ENCODE assay signal across 1 cellular context in the genomic region with DNA sequence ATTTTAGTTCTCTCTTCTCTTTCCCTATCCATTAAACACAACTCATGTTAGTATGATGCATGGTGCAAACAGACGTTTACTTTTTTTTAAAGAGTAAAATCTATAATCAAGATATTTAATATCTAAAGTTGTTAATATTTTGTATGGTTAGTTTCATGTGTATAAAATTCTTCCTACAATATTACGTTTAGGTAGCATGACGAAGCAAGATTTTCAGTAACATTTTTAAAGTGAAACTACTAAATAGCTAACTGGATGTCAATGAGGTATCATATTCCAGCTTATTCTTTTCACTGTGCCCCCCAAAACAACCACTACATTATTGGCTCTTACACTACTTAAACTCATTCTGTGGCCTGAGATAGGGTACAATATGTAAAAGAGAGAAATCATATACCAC.
TF ChIP-seq lines count a peak whose summit lies in the region.

No MANE protein-coding gene starts in this region.

TF ChIP-seq in IMR-90, 13 proteins besides CTCF, POLR2A, EP300 and RAD21:
- TF ChIP-seq CEBPB (IDR thresholded peaks at IDR 0.05; ENCODE audit: low read depth, low read length), result no peak
- TF ChIP-seq, protein P1, sequence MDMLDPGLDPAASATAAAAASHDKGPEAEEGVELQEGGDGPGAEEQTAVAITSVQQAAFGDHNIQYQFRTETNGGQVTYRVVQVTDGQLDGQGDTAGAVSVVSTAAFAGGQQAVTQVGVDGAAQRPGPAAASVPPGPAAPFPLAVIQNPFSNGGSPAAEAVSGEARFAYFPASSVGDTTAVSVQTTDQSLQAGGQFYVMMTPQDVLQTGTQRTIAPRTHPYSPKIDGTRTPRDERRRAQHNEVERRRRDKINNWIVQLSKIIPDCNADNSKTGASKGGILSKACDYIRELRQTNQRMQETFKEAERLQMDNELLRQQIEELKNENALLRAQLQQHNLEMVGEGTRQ (IDR thresholded peaks at IDR 0.05; ENCODE audit: low read depth, low read length), result no peak
- TF ChIP-seq RCOR1 (IDR thresholded peaks at IDR 0.05; ENCODE audit: insufficient replicate concordance, low read length), result no peak
- TF ChIP-seq BHLHE40 (IDR thresholded peaks at IDR 0.05; ENCODE audit: low read depth, low read length), result no peak
- TF ChIP-seq MXI1 (IDR thresholded peaks at IDR 0.05; ENCODE audit: borderline replicate concordance, low read depth, low read length), result no peak
- no peak for TF ChIP-seq NFE2L2 (IDR thresholded peaks at IDR 0.05; ENCODE audit: low read depth, low read length)
- no peak for TF ChIP-seq ELK1 (IDR thresholded peaks at IDR 0.05; ENCODE audit: borderline replicate concordance, low read depth, low read length)
- TF ChIP-seq SMC3 (IDR thresholded peaks at IDR 0.05; ENCODE audit: low read depth, low read length), result no peak
- no peak for TF ChIP-seq MAZ (IDR thresholded peaks at IDR 0.05; ENCODE audit: borderline replicate concordance, low read depth, low read length)
- no peak for TF ChIP-seq FOS (IDR thresholded peaks at IDR 0.05; ENCODE audit: low read depth, low read length)
- no peak for TF ChIP-seq RFX5 (IDR thresholded peaks at IDR 0.05; ENCODE audit: low read depth, low read length)
- TF ChIP-seq MAFK (IDR thresholded peaks at IDR 0.05; ENCODE audit: low read depth, low read length), result no peak
- no peak for TF ChIP-seq CHD1 (IDR thresholded peaks at IDR 0.05; ENCODE audit: low read depth, low read length)
